10 cellular contexts compared by ENCODE assay signal in the genomic region with DNA sequence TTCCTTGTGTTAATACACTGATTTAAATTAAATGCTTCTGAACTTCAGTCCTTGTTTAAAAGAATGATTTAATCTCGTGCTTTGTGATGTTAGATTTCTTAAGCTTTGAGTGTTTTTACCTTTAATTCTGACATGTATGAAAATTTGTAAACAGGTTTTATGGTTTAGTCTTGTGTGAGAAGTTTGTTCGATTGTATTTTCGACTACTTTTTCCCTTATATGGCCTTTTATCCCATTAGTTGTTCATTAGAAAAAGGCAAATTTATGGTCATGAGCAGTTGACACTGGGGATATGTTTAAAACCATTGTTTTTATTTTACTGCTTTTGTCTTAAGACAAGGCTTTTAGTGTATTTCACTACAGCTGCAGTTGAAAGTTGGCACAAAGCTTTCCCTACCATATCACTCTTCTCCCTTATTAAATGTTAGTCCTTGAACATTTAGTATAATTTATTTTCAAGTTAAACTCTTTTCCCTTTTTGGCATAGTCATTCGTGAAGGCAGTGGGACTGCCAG. TPM values are rescaled to one million over a fixed set of nuclear protein-coding genes. Genes with fewer than 3 reads are reported as not detected.
A peak's percentile ranks its signal among the peaks of the same experiment; 100 is the strongest.
DNase-seq lines count a peak whose midpoint lies in the region; ATAC-seq and TF ChIP-seq lines count a peak whose summit lies in the region.
"Had no signal": no experiment of that assay in that cellular context is flagged by ENCODE, and none has a peak within 500 bp of the region (broad histone marks: within the 10 kb centered on the region; RNA-seq: fewer than 3 reads in every experiment).

No MANE protein-coding gene starts in this region.

- POLR2A ChIA-PET in CD4-positive, alpha-beta T cell (lab: Charles Lee), result no interaction called here

- H3K9me3 ChIP-seq in CD4-positive, alpha-beta T cell (ENCODE audit: control insufficient read depth, low read length), result no peaks in the 10 kb centered on the region
- no peaks in the 10 kb centered on the region for H3K9me3 ChIP-seq in OCI-LY1 (ENCODE audit: low read length)
- no peaks in the 10 kb centered on the region for H3K9me3 ChIP-seq in ectodermal cell (ENCODE audit: control insufficient read depth, low read length)
- H3K9me3 ChIP-seq in neural progenitor cell (ENCODE audit: low read depth), result no peaks in the 10 kb centered on the region

- H3K27ac Mint-ChIP-seq in CD4-positive, alpha-beta T cell, result peak overlapping the region; percentile 88
- no peak overlapping the region for H3K27ac Mint-ChIP-seq in neural progenitor cell

- H3K4me3 Mint-ChIP-seq in CD4-positive, alpha-beta T cell, result peak overlapping the region; percentile 95
- H3K4me3 Mint-ChIP-seq in neural progenitor cell, result peak overlapping the region; percentile 95

- H3K36me3 Mint-ChIP-seq in CD4-positive, alpha-beta T cell (ENCODE audit: low read depth), result peaks cover 17% of the 10 kb centered on the region
- H3K36me3 Mint-ChIP-seq in neural progenitor cell, result peaks cover 13% of the 10 kb centered on the region

- H4K20me1 ChIP-seq in OCI-LY1 (ENCODE audit: insufficient read depth, low read length) (no peaks in the 10 kb centered on the region), neural progenitor cell (ENCODE audit: low read depth) (peaks cover 51% of the 10 kb centered on the region)

- H3K27me3 Mint-ChIP-seq in CD4-positive, alpha-beta T cell, result no peaks in the 10 kb centered on the region
- peaks cover 5% of the 10 kb centered on the region for H3K27me3 Mint-ChIP-seq in neural progenitor cell (ENCODE audit: insufficient read depth, low read depth)

- DNase-seq in CD4-positive, alpha-beta T cell, result no peak
- DNase-seq in neural progenitor cell (ENCODE audit: low spot score), result no peak
- no peak for DNase-seq in activated CD4-positive, CD25-positive, alpha-beta regulatory T cell treated with anti-CD3 and anti-CD28 coated beads, Interleukin-2, amount 50 U/mL, for 72 hours
- DNase-seq in NCI-H526 (lab: John Stamatoyannopoulos, UW), result no peak
- no peak for DNase-seq in H7
- no peak for DNase-seq in NCI-H526 treated with DMSO at 0.1 percent for 48 hours (lab: John Stamatoyannopoulos, UW)
- DNase-seq: NCI-H1105 treated with DMSO at 0.1 percent for 48 hours, RPMI8226 had no signal

- peak overlapping the region; percentile 56 for H3K9ac ChIP-seq in OCI-LY1 (ENCODE audit: low read length)
- H3K9ac ChIP-seq in neural progenitor cell, result peak overlapping the region; percentile 38

- H3K9me3 Mint-ChIP-seq in CD4-positive, alpha-beta T cell, result no peaks in the 10 kb centered on the region
- H3K9me3 Mint-ChIP-seq in neural progenitor cell, result peaks cover 5% of the 10 kb centered on the region

- no peaks in the 10 kb centered on the region for H3K9me2 ChIP-seq in OCI-LY1 (ENCODE audit: low read depth, low read length)

- no peak for ATAC-seq in CD4-positive, alpha-beta T cell (ENCODE audit: poor library complexity)

- WGBS in ectodermal cell, 2 experiments, result 88 to 93% methylated on average over 2 to 4 of the region's 4 CpGs

- peaks cover 72% of the 10 kb centered on the region for H3K79me2 ChIP-seq in OCI-LY1 (ENCODE audit: insufficient read depth, low read length)
- peaks cover 91% of the 10 kb centered on the region for H3K79me2 ChIP-seq in neural progenitor cell (ENCODE audit: low read depth)

- CTCF ChIA-PET in CD4-positive, alpha-beta T cell (lab: Charles Lee), result interaction anchor here (1.0 kb wide), 1 partner anchor 41 kb away, joined by 3 read pairs; no protein-coding TSS in a partner anchor

- intact Hi-C loops in CD4-positive, alpha-beta T cell (cut with DNase I, micrococcal nuclease), result no loop called here

- no peak overlapping the region for H3K27ac ChIP-seq in CD4-positive, alpha-beta T cell (ENCODE audit: low read depth, low read length)
- peak overlapping the region; percentile 88 for H3K27ac ChIP-seq in OCI-LY1 (ENCODE audit: low read depth, low read length, poor library complexity, severe bottlenecking)
- no peak overlapping the region for H3K27ac ChIP-seq in ectodermal cell (ENCODE audit: insufficient read depth, low read depth, low read length, poor library complexity, severe bottlenecking)
- no peak overlapping the region for H3K27ac ChIP-seq in neural progenitor cell

- H3K4me3 ChIP-seq in OCI-LY1 (ENCODE audit: low read depth, low read length, poor library complexity, severe bottlenecking), result peak overlapping the region; percentile 91
- peak overlapping the region; percentile 14 for H3K4me3 ChIP-seq in ectodermal cell (ENCODE audit: insufficient read depth, low read depth, low read length)
- H3K4me3 ChIP-seq in neural progenitor cell, result peak overlapping the region; percentile 98
- no peak overlapping the region for H3K4me3 ChIP-seq in H7 (ENCODE audit: insufficient read depth, low read depth, low read length)

- H3K27me3 ChIP-seq in CD4-positive, alpha-beta T cell (ENCODE audit: control insufficient read depth, insufficient read depth, low read length), result no peaks in the 10 kb centered on the region
- H3K27me3 ChIP-seq in OCI-LY1 (ENCODE audit: insufficient read depth, low read length) (no peaks in the 10 kb centered on the region), ectodermal cell (ENCODE audit: control insufficient read depth, insufficient read depth, low read length, poor library complexity, severe bottlenecking) (no peaks in the 10 kb centered on the region), neural progenitor cell (no peaks in the 10 kb centered on the region), H7 (ENCODE audit: control insufficient read depth, insufficient read depth, low read length) (no peaks in the 10 kb centered on the region)

- no peak overlapping the region for H2AFZ ChIP-seq in OCI-LY1 (ENCODE audit: low read length)
- no peak overlapping the region for H2AFZ ChIP-seq in neural progenitor cell (replicated peaks)

- H3K36me3 ChIP-seq in OCI-LY1 (ENCODE audit: insufficient read depth, low read length) (peaks cover 31% of the 10 kb centered on the region), ectodermal cell (ENCODE audit: control insufficient read depth, insufficient read depth, low read length) (no peaks in the 10 kb centered on the region), neural progenitor cell (no peaks in the 10 kb centered on the region), H7 (replicated peaks; ENCODE audit: control insufficient read depth, insufficient read depth, low read length) (no peaks in the 10 kb centered on the region)

- TF ChIP-seq CTCF in CD4-positive, alpha-beta T cell (IDR thresholded peaks at IDR 0.05), result no peak
- TF ChIP-seq CTCF in OCI-LY1 (IDR thresholded peaks at IDR 0.05; ENCODE audit: low read length) (no peak), neural progenitor cell (IDR thresholded peaks at IDR 0.05) (no peak)

- H3K4me1 ChIP-seq in OCI-LY1 (ENCODE audit: insufficient read depth, low read length, severe bottlenecking) (peaks cover 43% of the 10 kb centered on the region), ectodermal cell (ENCODE audit: control insufficient read depth, insufficient read depth, low read length) (no peaks in the 10 kb centered on the region), neural progenitor cell (peaks cover 24% of the 10 kb centered on the region)

- H3K4me2 ChIP-seq in OCI-LY1 (ENCODE audit: low read length) (peak overlapping the region; percentile 94), neural progenitor cell (peak overlapping the region; percentile 81)

- peaks cover 40% of the 10 kb centered on the region for H3K4me1 Mint-ChIP-seq in CD4-positive, alpha-beta T cell (ENCODE audit: low read depth)
- peaks cover 25% of the 10 kb centered on the region for H3K4me1 Mint-ChIP-seq in neural progenitor cell

- H3F3A ChIP-seq in OCI-LY1 (ENCODE audit: insufficient read depth, low read length), result peaks cover under 1% of the 10 kb centered on the region; the same call in 1 of the 2 replicates
- H3F3A ChIP-seq in neural progenitor cell (ENCODE audit: low read depth), result peaks cover 23% of the 10 kb centered on the region

RNA-seq across cellular contexts. Expression of a gene that starts 3.3 kb away (rescaled TPM):
- 10 to 100 TPM; 22.7 to 24.5 TPM for total RNA-seq in CD4-positive, alpha-beta T cell
- 116 TPM for polyA plus RNA-seq in ectodermal cell (2013, experiment 1 of 4)
- polyA plus RNA-seq in ectodermal cell (2013, experiment 2 of 4), result 124 TPM
- 76.1 TPM for polyA plus RNA-seq in ectodermal cell (2013, experiment 3 of 4)
- polyA plus RNA-seq in ectodermal cell (2013, experiment 4 of 4), result 90.5 TPM
- 53.6 and 68.3 TPM in 2 replicates for total RNA-seq in neural progenitor cell (ENCODE audit: low replicate concordance)
- 28.2 and 32.3 TPM in 2 replicates for total RNA-seq in H7 (2014; rRNA removed; shearing (Covaris generic))

RNA-seq across cellular contexts. Expression of a gene that starts 24.9 kb away (rescaled TPM):
- not detected for total RNA-seq in CD4-positive, alpha-beta T cell
- polyA plus RNA-seq in ectodermal cell (2013, experiment 1 of 4), result not detected
- not detected for polyA plus RNA-seq in ectodermal cell (2013, experiment 2 of 4)
- polyA plus RNA-seq in ectodermal cell (2013, experiment 3 of 4), result not detected
- polyA plus RNA-seq in ectodermal cell (2013, experiment 4 of 4), result not detected
- not detected in 2 replicates for total RNA-seq in neural progenitor cell (ENCODE audit: low replicate concordance)
- total RNA-seq in H7 (2014; rRNA removed; shearing (Covaris generic)), result not detected in 2 replicates
